In the genomic region with DNA sequence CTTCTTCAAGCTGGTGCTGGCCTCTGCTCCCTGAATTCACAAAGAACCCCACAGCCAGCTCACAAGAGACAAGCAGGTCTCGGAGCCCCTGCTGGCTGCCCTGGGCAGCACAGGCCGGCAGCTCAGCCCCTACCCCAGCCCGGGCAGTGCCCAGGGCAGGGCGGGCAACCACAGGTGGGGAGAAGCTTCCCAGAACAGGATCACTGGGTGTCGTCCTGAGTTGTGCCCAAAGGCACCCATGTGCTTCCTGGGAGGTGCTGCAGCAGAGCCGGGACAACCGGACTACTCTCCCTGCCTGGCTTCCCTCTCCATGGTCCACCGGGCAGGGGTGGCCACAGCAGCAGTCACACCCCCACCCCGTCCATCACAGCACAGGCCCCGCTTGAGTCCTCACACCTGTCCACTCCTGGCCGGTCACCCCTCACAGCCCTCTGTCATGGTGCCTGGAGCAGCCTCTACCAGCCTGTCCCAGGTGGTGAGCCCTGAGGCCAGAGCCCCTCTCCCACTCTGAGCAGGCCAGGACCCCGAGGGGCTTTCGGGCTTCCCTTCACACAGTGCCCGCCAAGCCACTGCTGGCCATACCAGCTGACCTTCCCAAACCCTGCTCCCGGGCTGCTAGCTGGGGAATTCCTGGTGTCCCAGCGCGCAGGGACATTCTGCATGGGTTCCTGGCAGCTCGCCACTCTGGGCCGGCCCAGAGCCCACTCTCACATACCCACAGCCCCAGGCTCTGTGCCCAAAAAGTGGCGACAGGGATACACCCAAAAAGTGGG, we compare ENCODE assay signal across 14 cellular contexts. TPM values are rescaled to one million over a fixed set of nuclear protein-coding genes. Genes with fewer than 3 reads are reported as not detected.
DNase-seq lines count a peak whose midpoint lies in the region; ATAC-seq and TF ChIP-seq lines count a peak whose summit lies in the region.
"Had no signal": no experiment of that assay in that cellular context is flagged by ENCODE, and none has a peak within 500 bp of the region (broad histone marks: within the 10 kb centered on the region; RNA-seq: fewer than 3 reads in every experiment).

No MANE protein-coding gene starts in this region.

- no peak overlapping the region for H3K27ac ChIP-seq in DND-41 (ENCODE audit: low read length)

- H3K9me3 ChIP-seq in DND-41 (ENCODE audit: insufficient read depth, low read length, severe bottlenecking) = no peaks in the 10 kb centered on the region

- no peaks in the 10 kb centered on the region for H3K36me3 ChIP-seq in DND-41 (ENCODE audit: insufficient read depth, low read length)

- H3K27ac Mint-ChIP-seq in HFFc6 = no peak overlapping the region

- no peaks in the 10 kb centered on the region for H3K4me1 ChIP-seq in DND-41 (ENCODE audit: insufficient read depth, low read length)

- H3K4me1 Mint-ChIP-seq in HFFc6 (ENCODE audit: low read depth) = no peaks in the 10 kb centered on the region

- no peak overlapping the region for H3K9ac ChIP-seq in DND-41 (ENCODE audit: low read depth, low read length)

- H3K79me2 ChIP-seq in DND-41 (ENCODE audit: insufficient read depth, low read length) = no peaks in the 10 kb centered on the region

- H3K4me2 ChIP-seq in DND-41 (ENCODE audit: insufficient read depth, low read length) = no peak overlapping the region

- H3K4me3 ChIP-seq in DND-41 (ENCODE audit: low read depth in 1 of 2, low read length in 2 of 2) (no peak overlapping the region), choroid plexus epithelial cell (ENCODE audit: low read depth, low read length) (no peak overlapping the region)

- TF ChIP-seq CTCF in DND-41 (IDR thresholded peaks at IDR 0.05; ENCODE audit: borderline replicate concordance, extremely low read depth, low read length, poor library complexity, severe bottlenecking) (peak; percentile 34), HFFc6 (IDR thresholded peaks at IDR 0.05) (peak; percentile 44), choroid plexus epithelial cell (conservative IDR thresholded peaks at IDR 0.05; ENCODE audit: low read depth, low read length) (peak; percentile 43), omental fat pad (IDR thresholded peaks at IDR 0.05) (no peak), GM10266 (IDR thresholded peaks at IDR 0.05; ENCODE audit: control insufficient read depth, insufficient read depth, low read depth, missing control alignments) (no peak)

- no peaks in the 10 kb centered on the region for H4K20me1 ChIP-seq in DND-41 (ENCODE audit: insufficient read depth, low read length)

- H2AFZ ChIP-seq in DND-41 (ENCODE audit: low read depth, low read length) = no peak overlapping the region

- no peak overlapping the region for H3K4me3 Mint-ChIP-seq in HFFc6

- H3K27me3 Mint-ChIP-seq in HFFc6 (ENCODE audit: insufficient read depth) = peaks cover 51% of the 10 kb centered on the region

- H3K27me3 ChIP-seq in DND-41 (ENCODE audit: insufficient read depth, low read length, poor library complexity) = no peaks in the 10 kb centered on the region

- H3K36me3 Mint-ChIP-seq in HFFc6 (ENCODE audit: low read depth) = no peaks in the 10 kb centered on the region

- ATAC-seq in DND-41 (ENCODE audit: insufficient read depth, low read depth) = no peak
- no peak for ATAC-seq in omental fat pad (ENCODE audit: low FRiP score)

- DNase-seq in DND-41 (no peak), HFFc6 (no peak), choroid plexus epithelial cell (ENCODE audit: low read depth) (no peak), omental fat pad (ENCODE audit: low spot score) (peak; percentile 5), GM19240 (ENCODE audit: insufficient read length, low spot score) (no peak), GM10266 (ENCODE audit: extremely low spot score) (no peak)
- DNase-seq in stimulated activated CD4-positive, alpha-beta T cell treated with anti-CD3 and anti-CD28 coated beads, Interleukin-12 subunit alpha, Interleukin-12 subunit beta, amount 100 ng/mL, for 4 hours = no peak
- DNase-seq: activated gamma-delta T cell, erythroblast, GF-D8, KBM-7, kidney glomerular epithelial cell, NCI-H526 treated with DMSO at 0.1 percent for 48 hours, T-helper 2 cell had no signal

- no peaks in the 10 kb centered on the region for H3K9me3 Mint-ChIP-seq in HFFc6

RNA-seq across cellular contexts. Expression of a gene that starts 3.1 kb away (rescaled TPM):
- not detected for total RNA-seq in HFFc6 (2021; fragmentation: NEBNext Ultra II Directional; extraction: Animal tissue kit (Norgen Biotek cat#: 25700))
- 1 to 10 TPM in 2 of 4 donors, under 1 TPM in 2; 0.28 to 2.8 (median 0.92) TPM for total RNA-seq in omental fat pad

Comparison
In these comparisons a context has a peak if more than half of its experiments do, and no peak if none do; other contexts are left out.
1. CTCF ChIP-seq: peak in DND-41 (single experiment), HFFc6 (single experiment) and choroid plexus epithelial cell (single experiment); none in omental fat pad (0 of 3) and GM10266 (single experiment).